In the genomic region with DNA sequence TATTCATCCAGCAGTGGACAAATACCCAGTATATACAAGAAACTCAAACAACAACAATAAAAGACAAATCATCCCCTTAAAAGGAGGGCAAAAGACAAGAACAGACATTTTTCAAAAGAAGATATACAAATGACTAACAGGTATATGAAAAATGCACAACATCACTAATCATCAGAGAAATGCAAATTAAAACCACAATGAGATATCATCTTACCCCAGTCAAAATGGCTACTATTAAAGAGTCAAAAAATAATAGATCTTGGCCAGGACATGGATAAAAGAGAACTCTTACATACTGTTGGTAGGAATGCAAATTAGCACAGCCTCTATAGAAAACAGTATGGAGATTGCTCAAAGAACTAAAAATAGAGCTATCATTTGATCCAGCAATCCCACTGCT, we compare ENCODE assay signal across 28 cellular contexts. TPM values are rescaled to one million over a fixed set of nuclear protein-coding genes. Genes with fewer than 3 reads are reported as not detected.
DNase-seq lines count a peak whose midpoint lies in the region; ATAC-seq lines count a peak whose summit lies in the region.
"Had no signal": no experiment of that assay in that cellular context is flagged by ENCODE, and none has a peak within 500 bp of the region (broad histone marks: within the 10 kb centered on the region; RNA-seq: fewer than 3 reads in every experiment).

No MANE protein-coding gene starts in this region.

- no peaks in the 10 kb centered on the region for H3K27me3 Mint-ChIP-seq in activated naive CD4-positive, alpha-beta T cell treated with anti-CD3 and anti-CD28 coated beads, Interleukin-2, amount 50 U/mL, for 24 hours
- no peaks in the 10 kb centered on the region for H3K27me3 Mint-ChIP-seq in activated naive CD8-positive, alpha-beta T cell treated with anti-CD3 and anti-CD28 coated beads, Interleukin-2, amount 10 ng/mL, durations not matched to agents 7 days and 5 days
- H3K27me3 Mint-ChIP-seq in stimulated activated naive CD8-positive, alpha-beta T cell treated with anti-CD3 and anti-CD28 coated beads, Interleukin-15, amount 100 ng/mL, for 72 hours: no peaks in the 10 kb centered on the region
- H3K27me3 Mint-ChIP-seq: T-helper 17 cell had no signal

- peaks cover 33% of the 10 kb centered on the region for H3K36me3 Mint-ChIP-seq in activated naive CD4-positive, alpha-beta T cell treated with anti-CD3 and anti-CD28 coated beads, Interleukin-2, amount 50 U/mL, for 24 hours
- H3K36me3 Mint-ChIP-seq in activated naive CD8-positive, alpha-beta T cell treated with anti-CD3 and anti-CD28 coated beads, Interleukin-2, amount 10 ng/mL, durations not matched to agents 7 days and 5 days: peaks cover 46% of the 10 kb centered on the region

- no peak for ATAC-seq in activated naive CD8-positive, alpha-beta T cell treated with anti-CD3 and anti-CD28 coated beads, Interleukin-2, amount 10 ng/mL, durations not matched to agents 7 days and 5 days (ENCODE audit: low read depth)
- ATAC-seq in stimulated activated naive CD8-positive, alpha-beta T cell treated with anti-CD3 and anti-CD28 coated beads, Interleukin-15, amount 100 ng/mL, for 72 hours: no peak
- no peak for ATAC-seq in GM19324 (IDR thresholded peaks at IDR 0.05; ENCODE audit: low FRiP score, unreplicated experiment)
- ATAC-seq: body of pancreas, foreskin keratinocyte, heart left ventricle, Panc1, right cardiac atrium, SK-N-SH treated with all-trans-retinoic acid at 6 μM for 48 hours, T-helper 17 cell had no signal

- H3K27ac Mint-ChIP-seq in activated naive CD4-positive, alpha-beta T cell treated with anti-CD3 and anti-CD28 coated beads, Interleukin-2, amount 50 U/mL, for 24 hours: peak overlapping the region; percentile 86
- peak overlapping the region; percentile 10 for H3K27ac Mint-ChIP-seq in activated naive CD8-positive, alpha-beta T cell treated with anti-CD3 and anti-CD28 coated beads, Interleukin-2, amount 10 ng/mL, durations not matched to agents 7 days and 5 days
- peak overlapping the region; percentile 79 to 85 for H3K27ac Mint-ChIP-seq in stimulated activated naive CD8-positive, alpha-beta T cell treated with anti-CD3 and anti-CD28 coated beads, Interleukin-15, amount 100 ng/mL, for 72 hours

- H3K4me3 Mint-ChIP-seq in activated naive CD4-positive, alpha-beta T cell treated with anti-CD3 and anti-CD28 coated beads, Interleukin-2, amount 50 U/mL, for 24 hours: peak overlapping the region; percentile 4
- no peak overlapping the region for H3K4me3 Mint-ChIP-seq in activated naive CD8-positive, alpha-beta T cell treated with anti-CD3 and anti-CD28 coated beads, Interleukin-2, amount 10 ng/mL, durations not matched to agents 7 days and 5 days
- no peak overlapping the region for H3K4me3 Mint-ChIP-seq in stimulated activated naive CD8-positive, alpha-beta T cell treated with anti-CD3 and anti-CD28 coated beads, Interleukin-15, amount 100 ng/mL, for 72 hours
- H3K4me3 Mint-ChIP-seq: T-helper 17 cell had no signal

- DNase-seq in activated naive CD4-positive, alpha-beta T cell treated with anti-CD3 and anti-CD28 coated beads, Interleukin-2, amount 50 U/mL, for 16 hours: no peak
- peak; percentile 11 for DNase-seq in M059J (ENCODE audit: low read depth)
- DNase-seq in activated naive CD8-positive, alpha-beta T cell treated with anti-CD3 and anti-CD28 coated beads, Interleukin-2, amount 10 ng/mL, durations not matched to agents 7 days and 5 days: no peak
- DNase-seq in stimulated activated naive CD8-positive, alpha-beta T cell treated with anti-CD3 and anti-CD28 coated beads, Interleukin-15, amount 100 ng/mL, for 72 hours: no peak
- no peak for DNase-seq in NCI-H2196 treated with DMSO at 0.1 percent for 48 hours (lab: John Stamatoyannopoulos, UW; ENCODE audit: unreplicated experiment)
- DNase-seq: activated CD4-positive, alpha-beta T cell treated with anti-CD3 and anti-CD28 coated beads for 4 hours; body of pancreas; dorsolateral prefrontal cortex; foreskin keratinocyte; GDM1; heart left ventricle; Karpas-422; left ventricle myocardium inferior; mesenchymal stem cell; NCI-H1417 treated with DMSO at 0.1 percent for 48 hours; NCI-H2081 treated with DMSO at 0.1 percent for 48 hours; NCI-H345; NCI-H748 treated with DMSO at 0.1 percent for 48 hours; right cardiac atrium; Right ventricle myocardium superior; stimulated activated CD4-positive, alpha-beta T cell treated with anti-CD3 and anti-CD28 coated beads, Interleukin-1b, Interleukin-23, amount 100 ng/mL, for 48 hours; stomach; T-helper 17 cell; thyroid gland had no signal

- POLR2A ChIA-PET in activated naive CD8-positive, alpha-beta T cell treated with anti-CD3 and anti-CD28 coated beads, Interleukin-2, amount 10 ng/mL, durations not matched to agents 7 days and 5 days (lab: Charles Lee): no interaction called here

- H3K4me1 Mint-ChIP-seq in activated naive CD4-positive, alpha-beta T cell treated with anti-CD3 and anti-CD28 coated beads, Interleukin-2, amount 50 U/mL, for 24 hours: peaks cover 25% of the 10 kb centered on the region
- H3K4me1 Mint-ChIP-seq in activated naive CD8-positive, alpha-beta T cell treated with anti-CD3 and anti-CD28 coated beads, Interleukin-2, amount 10 ng/mL, durations not matched to agents 7 days and 5 days: peaks cover 12% of the 10 kb centered on the region
- peaks cover 14% of the 10 kb centered on the region for H3K4me1 Mint-ChIP-seq in stimulated activated naive CD8-positive, alpha-beta T cell treated with anti-CD3 and anti-CD28 coated beads, Interleukin-15, amount 100 ng/mL, for 72 hours

- no peaks in the 10 kb centered on the region for H3K9me3 Mint-ChIP-seq in activated naive CD4-positive, alpha-beta T cell treated with anti-CD3 and anti-CD28 coated beads, Interleukin-2, amount 50 U/mL, for 24 hours
- no peaks in the 10 kb centered on the region for H3K9me3 Mint-ChIP-seq in activated naive CD8-positive, alpha-beta T cell treated with anti-CD3 and anti-CD28 coated beads, Interleukin-2, amount 10 ng/mL, durations not matched to agents 7 days and 5 days
- H3K9me3 Mint-ChIP-seq in stimulated activated naive CD8-positive, alpha-beta T cell treated with anti-CD3 and anti-CD28 coated beads, Interleukin-15, amount 100 ng/mL, for 72 hours: no peaks in the 10 kb centered on the region

RNA-seq across cellular contexts. Expression of a gene that starts 16.9 kb away (rescaled TPM):
- total RNA-seq in M059J (2014; rRNA removed; shearing (Covaris generic)): 29.4 and 40.2 TPM in 2 replicates
- 10 to 100 TPM; 74.0 to 80.0 TPM for total RNA-seq in activated naive CD8-positive, alpha-beta T cell treated with anti-CD3 and anti-CD28 coated beads, Interleukin-2, amount 10 ng/mL, durations not matched to agents 7 days and 5 days

Comparison
In these comparisons a context has a peak if more than half of its experiments do, and no peak if none do; other contexts are left out.
1. H3K27ac Mint-ChIP-seq: peak in every context shown above with its lines; median percentile 86 in activated naive CD4-positive, alpha-beta T cell treated with anti-CD3 and anti-CD28 coated beads, Interleukin-2, amount 50 U/mL, for 24 hours; 82 in stimulated activated naive CD8-positive, alpha-beta T cell treated with anti-CD3 and anti-CD28 coated beads, Interleukin-15, amount 100 ng/mL, for 72 hours; 10 in activated naive CD8-positive, alpha-beta T cell treated with anti-CD3 and anti-CD28 coated beads, Interleukin-2, amount 10 ng/mL, durations not matched to agents 7 days and 5 days.